10 cellular contexts compared by ENCODE assay signal in the genomic region with DNA sequence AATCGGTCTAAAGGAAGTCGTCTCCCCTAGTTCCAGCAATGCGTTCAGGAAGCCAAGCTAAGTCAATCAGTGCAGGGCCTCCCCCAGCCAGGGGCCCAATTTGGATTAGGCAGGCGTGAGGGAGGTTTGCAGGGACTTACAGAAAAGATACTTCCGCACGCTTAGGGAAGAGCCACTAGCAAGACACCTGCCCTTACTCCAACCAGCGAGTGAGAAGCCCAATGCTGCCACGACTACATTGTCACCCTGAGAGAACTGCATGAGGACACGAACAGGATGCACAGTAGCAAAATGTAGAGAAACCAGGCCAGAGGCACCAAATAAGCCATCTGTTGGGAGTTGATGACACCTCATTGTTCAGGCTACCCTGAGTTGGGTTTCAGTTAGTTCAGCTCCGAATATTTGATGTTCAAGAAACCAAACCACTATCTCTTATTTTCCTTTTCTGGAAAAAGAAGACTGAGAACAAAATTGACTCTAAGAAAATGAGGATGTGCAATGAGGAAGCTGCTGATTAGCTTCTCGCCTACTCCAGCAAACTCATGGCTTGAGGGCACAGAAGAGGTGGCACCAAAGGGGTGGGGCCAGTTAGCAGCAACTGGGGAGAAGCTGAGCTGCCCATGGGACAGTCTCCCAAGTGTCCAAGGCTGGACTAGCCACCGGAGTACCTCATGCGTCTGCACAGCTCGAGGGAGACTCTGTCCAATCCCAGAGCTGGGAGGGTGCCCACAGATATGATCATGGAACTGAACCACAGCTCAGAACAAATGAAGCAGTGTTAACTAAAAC. TPM values are rescaled to one million over a fixed set of nuclear protein-coding genes. Genes with fewer than 3 reads are reported as not detected.
DNase-seq lines count a peak whose midpoint lies in the region; ATAC-seq and TF ChIP-seq lines count a peak whose summit lies in the region.
"Had no signal": no experiment of that assay in that cellular context is flagged by ENCODE, and none has a peak within 500 bp of the region (broad histone marks: within the 10 kb centered on the region; RNA-seq: fewer than 3 reads in every experiment).

No MANE protein-coding gene starts in this region.

- TF ChIP-seq CTCF in adrenal gland (IDR thresholded peaks at IDR 0.05): no peak

- peak overlapping the region; percentile 97 for H3K27ac Mint-ChIP-seq in stimulated activated naive CD8-positive, alpha-beta T cell treated with anti-CD3 and anti-CD28 coated beads, Interleukin-15, Interleukin-2, amounts not matched to agents 100 ng/mL and 50 ng/mL, for 24 hours

- no peak overlapping the region for H3K4me3 ChIP-seq in adrenal gland

- H3K4me1 ChIP-seq in adrenal gland (replicated peaks in 1 of 2): peaks cover 53 to 83% of the 10 kb centered on the region in 2 donors

- no peak for ATAC-seq in stimulated activated naive CD8-positive, alpha-beta T cell treated with anti-CD3 and anti-CD28 coated beads, Interleukin-15, Interleukin-2, amounts not matched to agents 100 U/mL and 50 U/mL, for 24 hours
- ATAC-seq in HG03196 (IDR thresholded peaks at IDR 0.05; ENCODE audit: unreplicated experiment) (no peak), HG02852 (IDR thresholded peaks at IDR 0.05; ENCODE audit: unreplicated experiment) (no peak)

- no peaks in the 10 kb centered on the region for H3K36me3 Mint-ChIP-seq in stimulated activated naive CD8-positive, alpha-beta T cell treated with anti-CD3 and anti-CD28 coated beads, Interleukin-15, Interleukin-2, amounts not matched to agents 100 ng/mL and 50 ng/mL, for 24 hours (ENCODE audit: low read depth)

- H3K27ac ChIP-seq in adrenal gland: peak overlapping the region in 4 of 5 donors; percentile 15 to 97 (median 53)

- H3K9me3 ChIP-seq in adrenal gland (replicated peaks in 1 of 3): no peaks in the 10 kb centered on the region

- no peaks in the 10 kb centered on the region for H3K36me3 ChIP-seq in adrenal gland (replicated peaks in 1 of 2)

- H3K4me3 Mint-ChIP-seq in stimulated activated naive CD8-positive, alpha-beta T cell treated with anti-CD3 and anti-CD28 coated beads, Interleukin-15, Interleukin-2, amounts not matched to agents 100 ng/mL and 50 ng/mL, for 24 hours: peak overlapping the region; percentile 13

- H3K27me3 Mint-ChIP-seq in stimulated activated naive CD8-positive, alpha-beta T cell treated with anti-CD3 and anti-CD28 coated beads, Interleukin-15, Interleukin-2, amounts not matched to agents 100 ng/mL and 50 ng/mL, for 24 hours: no peaks in the 10 kb centered on the region

- no peaks in the 10 kb centered on the region for H3K27me3 ChIP-seq in adrenal gland

- 76 to 83% (median 80%) methylated on average over 14 of the region's 14 CpGs for WGBS in adrenal gland, 4 donors

- peaks cover 99% of the 10 kb centered on the region for H3K4me1 Mint-ChIP-seq in stimulated activated naive CD8-positive, alpha-beta T cell treated with anti-CD3 and anti-CD28 coated beads, Interleukin-15, Interleukin-2, amounts not matched to agents 100 ng/mL and 50 ng/mL, for 24 hours (ENCODE audit: low read depth)

- H3K9me3 Mint-ChIP-seq in stimulated activated naive CD8-positive, alpha-beta T cell treated with anti-CD3 and anti-CD28 coated beads, Interleukin-15, Interleukin-2, amounts not matched to agents 100 ng/mL and 50 ng/mL, for 24 hours: no peaks in the 10 kb centered on the region

- no peak for TF ChIP-seq POLR2A in adrenal gland (IDR thresholded peaks at IDR 0.05)

- intact Hi-C loops in adrenal gland (cut with DNase I): no loop called here

- DNase-seq in stimulated activated naive CD8-positive, alpha-beta T cell treated with anti-CD3 and anti-CD28 coated beads, Interleukin-15, Interleukin-2, amounts not matched to agents 100 U/mL and 50 U/mL, for 24 hours: no peak
- DNase-seq in adrenal gland (peak in 4 of 7 donors; percentile 40 to 66 (median 54)), medulla oblongata (ENCODE audit: extremely low spot score) (peak; percentile 76), LoVo (ENCODE audit: low spot score) (no peak)
- DNase-seq in stimulated activated naive CD4-positive, alpha-beta T cell (lab: John Stamatoyannopoulos, UW): no peak
- DNase-seq: central memory CD4-positive, alpha-beta T cell; islet precursor cell had no signal

RNA-seq across cellular contexts. Expression of a gene that starts 29.3 kb away (rescaled TPM):
- total RNA-seq in adrenal gland: 10 to 100 TPM; 48.3 to 78.9 (median 67.5) TPM
- polyA plus RNA-seq in adrenal gland: 10 to 100 TPM; 24.9 to 45.3 (median 29.8) TPM

RNA-seq across cellular contexts. Expression of a gene that starts 31.8 kb away (rescaled TPM):
- total RNA-seq in adrenal gland: 10 to 100 TPM; 19.6 to 55.9 (median 43.8) TPM
- 10 to 100 TPM; 23.6 to 32.8 (median 26.2) TPM for polyA plus RNA-seq in adrenal gland

RNA-seq across cellular contexts. Expression of a gene that starts 45.6 kb away (rescaled TPM):
- total RNA-seq in adrenal gland: 1 to 10 TPM in 6 of 8 donors, under 1 TPM in 2; 0.36 to 6.9 (median 2.9) TPM
- 1 to 10 TPM in 1 of 3 donors, under 1 TPM in 1, not detected in 1; 0.34 to 1.4 TPM for polyA plus RNA-seq in adrenal gland

RNA-seq across cellular contexts. Expression of a gene that starts 58.7 kb away (rescaled TPM):
- total RNA-seq in adrenal gland: not detected
- under 1 TPM in 2 of 3 donors, not detected in 1; 0.17 to 0.80 TPM for polyA plus RNA-seq in adrenal gland

Comparison
In these comparisons a context has a peak if more than half of its experiments do, and no peak if none do; other contexts are left out.
1. DNase-seq: peak in adrenal gland (4 of 7) and medulla oblongata (single experiment); none in stimulated activated naive CD8-positive, alpha-beta T cell treated with anti-CD3 and anti-CD28 coated beads, Interleukin-15, Interleukin-2, amounts not matched to agents 100 U/mL and 50 U/mL, for 24 hours (single experiment), LoVo (single experiment) and stimulated activated naive CD4-positive, alpha-beta T cell (0 of 6).